1 cellular context compared by ENCODE assay signal in the genomic region with DNA sequence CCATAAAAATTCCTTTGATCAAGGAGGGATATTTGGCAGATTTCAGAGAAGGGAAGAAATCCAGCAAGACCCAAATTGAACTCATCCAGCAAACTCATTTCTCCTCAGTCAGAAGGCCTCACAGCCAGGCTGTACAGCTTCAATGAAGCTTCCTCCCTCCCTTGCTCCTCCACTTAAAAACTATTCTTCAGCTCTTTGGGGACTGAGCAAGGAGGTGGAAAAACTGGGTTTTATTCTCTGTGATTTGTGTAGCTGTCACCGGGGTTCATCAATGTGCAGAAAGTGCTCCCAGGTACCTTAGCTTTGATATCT.
TF ChIP-seq lines count a peak whose summit lies in the region.

No MANE protein-coding gene starts in this region.

TF ChIP-seq in HEK293, 187 proteins besides CTCF, POLR2A, EP300 and RAD21 (continued from another document):
- no peak for TF ChIP-seq ZNF394 (tag by site-specific recombination; IDR thresholded peaks at IDR 0.05; ENCODE audit: borderline replicate concordance)
- TF ChIP-seq ZNF585B (tag by site-specific recombination; IDR thresholded peaks at IDR 0.05): no peak
- TF ChIP-seq IKZF3 (tag by site-specific recombination; IDR thresholded peaks at IDR 0.05): peak; percentile 81; the same call in 1 of the 2 replicates
- no peak for TF ChIP-seq SP3 (tag by site-specific recombination; IDR thresholded peaks at IDR 0.05)
- no peak for TF ChIP-seq FEZF1 (tag by site-specific recombination; IDR thresholded peaks at IDR 0.05)
- TF ChIP-seq ZFP37 (tag by site-specific recombination; IDR thresholded peaks at IDR 0.05): 0 out of 2 replicates have a peak, but pooled peaks have one; percentile 9
- no peak for TF ChIP-seq ZNF548 (tag by site-specific recombination; IDR thresholded peaks at IDR 0.05)
- no peak for TF ChIP-seq ZNF354C (tag by site-specific recombination; IDR thresholded peaks at IDR 0.05; ENCODE audit: borderline replicate concordance, low read depth)
- TF ChIP-seq SETDB1 (IDR thresholded peaks at IDR 0.05; ENCODE audit: insufficient read length, low read length): no peak
- no peak for TF ChIP-seq KLF1 (tag by site-specific recombination; IDR thresholded peaks at IDR 0.05)
- 0 out of 2 replicates have a peak, but pooled peaks have one; percentile 0 for TF ChIP-seq TCF7L2 (IDR thresholded peaks at IDR 0.05; ENCODE audit: borderline replicate concordance, low read depth, low read length)
